22 cellular contexts compared by ENCODE assay signal in genomic region chr5:103060414-103060954, GRCh38. TPM values are rescaled to one million over a fixed set of nuclear protein-coding genes. Genes with fewer than 3 reads are reported as not detected.
DNase-seq lines count a peak whose midpoint lies in the region; ATAC-seq and TF ChIP-seq lines count a peak whose summit lies in the region.
"Had no signal": no experiment of that assay in that cellular context is flagged by ENCODE, and none has a peak within 500 bp of the region (broad histone marks: within the 10 kb centered on the region; RNA-seq: fewer than 3 reads in every experiment).

No MANE protein-coding gene starts in this region.

- intact Hi-C loops in Caco-2 (cut with micrococcal nuclease; ENCODE audit: unreplicated experiment), result loop anchor here (1.0 to 10.0 kb wide), 2 partner anchors 60 to 164 kb away; partner anchors contain the start of genes GIN1 and PPIP5K2
- intact Hi-C loops in OCI-LY7 (cut with micrococcal nuclease; ENCODE audit: unreplicated experiment), result no loop called here
- intact Hi-C loops in naive thymus-derived CD4-positive, alpha-beta T cell (cut with micrococcal nuclease), result no loop called here

- H3K9me2 ChIP-seq in GM23338 (ENCODE audit: insufficient read depth) (peaks cover 4% of the 10 kb centered on the region; the same call in 1 of the 2 replicates), OCI-LY7 (ENCODE audit: insufficient read depth, low read length) (no peaks in the 10 kb centered on the region)

- H4K20me1 ChIP-seq in GM23338 (replicated peaks; ENCODE audit: insufficient read depth), result no peaks in the 10 kb centered on the region
- no peaks in the 10 kb centered on the region for H4K20me1 ChIP-seq in OCI-LY7 (ENCODE audit: insufficient read depth, low read length)
- H4K20me1 ChIP-seq: BLaER1 had no signal

- H3K27me3 Mint-ChIP-seq in Caco-2 (ENCODE audit: insufficient read depth, unreplicated experiment) (no peaks in the 10 kb centered on the region), GM23338 (ENCODE audit: insufficient read depth, low read depth, poor library complexity) (no peaks in the 10 kb centered on the region), WTC11 (ENCODE audit: low read depth) (no peaks in the 10 kb centered on the region)
- peaks cover 0 to 23% (median 2%) of the 10 kb centered on the region in 5 donors for H3K27me3 Mint-ChIP-seq in naive thymus-derived CD4-positive, alpha-beta T cell
- H3K27me3 Mint-ChIP-seq: CD4-positive, alpha-beta T cell had no signal

- no peaks in the 10 kb centered on the region for H3F3A ChIP-seq in GM23338 (replicated peaks; ENCODE audit: low read depth)

- H3K9me3 ChIP-seq in Caco-2 (0 out of 2 replicates have a peak, but pooled peaks cover 5% of the 10 kb centered on the region), OCI-LY7 (ENCODE audit: low read length) (no peaks in the 10 kb centered on the region)
- H3K9me3 ChIP-seq in naive thymus-derived CD4-positive, alpha-beta T cell (ENCODE audit: control insufficient read depth in 2 of 3, low read length in 3 of 3), result no peaks in the 10 kb centered on the region
- H3K9me3 ChIP-seq: BLaER1, HAP-1 had no signal

- H3K79me2 ChIP-seq in GM23338 (replicated peaks; ENCODE audit: insufficient read depth) (no peaks in the 10 kb centered on the region), OCI-LY7 (ENCODE audit: insufficient read depth, low read depth, low read length) (no peaks in the 10 kb centered on the region)

- H3K4me3 ChIP-seq in Caco-2 (ENCODE audit: low read depth, low read length) (no peak overlapping the region), GM23338 (no peak overlapping the region), OCI-LY7 (ENCODE audit: low read depth, low read length, poor library complexity, severe bottlenecking) (no peak overlapping the region)
- no peak overlapping the region for H3K4me3 ChIP-seq in naive thymus-derived CD4-positive, alpha-beta T cell (ENCODE audit: low read length)
- H3K4me3 ChIP-seq: BLaER1, GM23248, HAP-1 had no signal

- H3K9me3 Mint-ChIP-seq in Caco-2 (ENCODE audit: unreplicated experiment) (peaks cover 10% of the 10 kb centered on the region), GM23338 (peaks cover 6% of the 10 kb centered on the region), WTC11 (peaks cover 12% of the 10 kb centered on the region)
- peaks cover 0 to 3% (median 0%) of the 10 kb centered on the region in 11 donors for H3K9me3 Mint-ChIP-seq in naive thymus-derived CD4-positive, alpha-beta T cell

- no peak for TF ChIP-seq CTCF in Caco-2 (IDR thresholded peaks at IDR 0.05; ENCODE audit: insufficient read depth in 1 of 2, low read depth in 1 of 2, low read length in 1 of 2, severe bottlenecking in 1 of 2, unreplicated experiment in 1 of 2)
- TF ChIP-seq CTCF in GM23338 (conservative IDR thresholded peaks at IDR 0.05; ENCODE audit: low read depth in 2 of 2), result no peak
- no peak for TF ChIP-seq CTCF in WTC11 (IDR thresholded peaks at IDR 0.05)
- no peak for TF ChIP-seq CTCF in OCI-LY7 (conservative IDR thresholded peaks at IDR 0.05; ENCODE audit: low read length)

- H3K27me3 ChIP-seq in Caco-2 (replicated peaks; ENCODE audit: control insufficient read depth, insufficient read depth, low read length) (no peaks in the 10 kb centered on the region), GM23338 (ENCODE audit: insufficient read depth) (no peaks in the 10 kb centered on the region)
- H3K27me3 ChIP-seq in naive thymus-derived CD4-positive, alpha-beta T cell (ENCODE audit: control insufficient read depth in 2 of 2, insufficient read depth in 2 of 2, low read length in 2 of 2), result no peaks in the 10 kb centered on the region
- H3K27me3 ChIP-seq: BLaER1 had no signal

- H3K4me2 ChIP-seq in GM23338, result peak overlapping the region; percentile 56
- H3K4me2 ChIP-seq in OCI-LY7 (ENCODE audit: low read length), result no peak overlapping the region
- H3K4me2 ChIP-seq: BLaER1, KMS-11 had no signal

- H3K27ac Mint-ChIP-seq in Caco-2 (ENCODE audit: unreplicated experiment) (no peak overlapping the region), GM23338 (no peak overlapping the region), WTC11 (no peak overlapping the region)
- no peak overlapping the region for H3K27ac Mint-ChIP-seq in naive thymus-derived CD4-positive, alpha-beta T cell
- H3K27ac Mint-ChIP-seq: CD4-positive, alpha-beta T cell had no signal

- H2AFZ ChIP-seq in GM23338 (no peak overlapping the region), OCI-LY7 (ENCODE audit: low read length) (no peak overlapping the region)
- H2AFZ ChIP-seq: GM23248 had no signal

- CTCF ChIA-PET in Caco-2 (lab: Charles Lee) (no interaction called here), WTC11 (lab: Charles Lee) (interaction anchor here (0.6 kb wide), 1 partner anchor 380 kb away, joined by 3 read pairs; no protein-coding TSS in a partner anchor), OCI-LY7 (lab: Charles Lee; ENCODE audit: unreplicated experiment) (no interaction called here)
- CTCF ChIA-PET in naive thymus-derived CD4-positive, alpha-beta T cell (lab: Charles Lee), result no interaction called here

- no peak overlapping the region for H3K4me3 Mint-ChIP-seq in Caco-2 (ENCODE audit: unreplicated experiment)
- no peak overlapping the region for H3K4me3 Mint-ChIP-seq in GM23338
- H3K4me3 Mint-ChIP-seq in WTC11, result no peak overlapping the region
- H3K4me3 Mint-ChIP-seq in naive thymus-derived CD4-positive, alpha-beta T cell, result no peak overlapping the region
- H3K4me3 Mint-ChIP-seq: CD4-positive, alpha-beta T cell had no signal

- BruUV-seq in Caco-2 (replicated peaks; lab: Mats Ljungman, UMichigan) (no TSS peak), OCI-LY7 (replicated peaks; lab: Mats Ljungman, UMichigan) (no TSS peak)

- H3K36me3 ChIP-seq in Caco-2 (ENCODE audit: control insufficient read depth, insufficient read depth, low read length), result no peaks in the 10 kb centered on the region
- H3K36me3 ChIP-seq in GM23338 (ENCODE audit: insufficient read depth), result no peaks in the 10 kb centered on the region
- no peaks in the 10 kb centered on the region for H3K36me3 ChIP-seq in OCI-LY7 (ENCODE audit: insufficient read depth, low read length)
- H3K36me3 ChIP-seq in naive thymus-derived CD4-positive, alpha-beta T cell (ENCODE audit: control insufficient read depth in 2 of 3, insufficient read depth in 3 of 3, low read length in 3 of 3), result no peaks in the 10 kb centered on the region
- H3K36me3 ChIP-seq: BLaER1, HAP-1 had no signal

- POLR2A ChIA-PET in Caco-2 (lab: Charles Lee) (no interaction called here), WTC11 (lab: Charles Lee) (no interaction called here), OCI-LY7 (lab: Charles Lee) (no interaction called here)
- POLR2A ChIA-PET in naive thymus-derived CD4-positive, alpha-beta T cell (lab: Charles Lee), result no interaction called here

- no peak for ATAC-seq in GM23338
- peak; percentile 55; the same call in 1 of the 2 replicates for ATAC-seq in WTC11
- no peak for ATAC-seq in GM21619 (IDR thresholded peaks at IDR 0.05; ENCODE audit: unreplicated experiment)
- ATAC-seq in GM21381 (IDR thresholded peaks at IDR 0.05; ENCODE audit: unreplicated experiment), result no peak
- ATAC-seq in naive thymus-derived CD4-positive, alpha-beta T cell, result no peak

- H3K27ac ChIP-seq in GM23338 (ENCODE audit: low read depth), result no peak overlapping the region
- H3K27ac ChIP-seq in OCI-LY7 (ENCODE audit: low read depth, low read length, poor library complexity, severe bottlenecking), result no peak overlapping the region
- H3K27ac ChIP-seq in naive thymus-derived CD4-positive, alpha-beta T cell (ENCODE audit: low read depth, low read length), result no peak overlapping the region
- H3K27ac ChIP-seq: BLaER1, GM23248, KMS-11 had no signal

- H3K36me3 Mint-ChIP-seq in Caco-2 (ENCODE audit: insufficient read depth, unreplicated experiment) (peaks cover 7% of the 10 kb centered on the region), GM23338 (ENCODE audit: low read depth) (peaks cover 3% of the 10 kb centered on the region; the same call in 1 of the 3 replicates), WTC11 (peaks cover 3% of the 10 kb centered on the region)
- no peaks in the 10 kb centered on the region for H3K36me3 Mint-ChIP-seq in naive thymus-derived CD4-positive, alpha-beta T cell

- peaks cover 37% of the 10 kb centered on the region for H3K4me1 Mint-ChIP-seq in Caco-2 (ENCODE audit: low read depth, unreplicated experiment)
- peaks cover 34% of the 10 kb centered on the region for H3K4me1 Mint-ChIP-seq in GM23338
- peaks cover 36% of the 10 kb centered on the region for H3K4me1 Mint-ChIP-seq in WTC11
- no peaks in the 10 kb centered on the region for H3K4me1 Mint-ChIP-seq in naive thymus-derived CD4-positive, alpha-beta T cell

- DNase-seq in Caco-2 (peak; percentile 48 to 59), GM23338 (ENCODE audit: low spot score) (peak; percentile 17), WTC11 (ENCODE audit: low spot score) (no peak), left kidney (ENCODE audit: low read depth, low spot score) (peak; percentile 39), OCI-LY7 (ENCODE audit: low spot score) (no peak)
- no peak for DNase-seq in naive thymus-derived CD4-positive, alpha-beta T cell
- DNase-seq: ACHN; CD4-positive, alpha-beta T cell; EL; GF-D8; GM23248; NCI-H1092 treated with DMSO at 0.1 percent for 48 hours; NCI-H146; NCI-H2029; NCI-H524 treated with DMSO at 0.1 percent for 48 hours; RPMI8226; SHP77 treated with DMSO at 0.1 percent for 48 hours had no signal

- H3K4me1 ChIP-seq in Caco-2 (peaks cover 50% of the 10 kb centered on the region), GM23338 (ENCODE audit: insufficient read depth) (peaks cover 21% of the 10 kb centered on the region), OCI-LY7 (ENCODE audit: insufficient read depth, low read length, poor library complexity, severe bottlenecking) (no peaks in the 10 kb centered on the region)
- H3K4me1 ChIP-seq in naive thymus-derived CD4-positive, alpha-beta T cell (ENCODE audit: control insufficient read depth in 2 of 2, insufficient read depth in 2 of 2, low read length in 2 of 2), result no peaks in the 10 kb centered on the region
- H3K4me1 ChIP-seq: BLaER1, HAP-1 had no signal

TF ChIP-seq in WTC11, 78 proteins besides CTCF, POLR2A, EP300 and RAD21 (continues in another document):
- no peak for TF ChIP-seq SP1 (CRISPR knock-in tag; conservative IDR thresholded peaks at IDR 0.05)

RNA-seq across cellular contexts. Expression of gene GIN1, which starts 59.5 kb away (rescaled TPM):
- total RNA-seq in Caco-2 (2022), result 7.0 and 8.1 TPM in 2 replicates
- 3.8 and 5.8 TPM in 2 replicates for total RNA-seq in GM23338 (2014; rRNA removed; shearing (Covaris generic))
- polyA plus RNA-seq in GM23338 (2016; fragmentation: Nextera tagmentation; extraction: Ambion mirVana), result 9.6 and 11.3 TPM in 2 replicates
- total RNA-seq in WTC11 (2021), result 5.7 to 7.0 TPM (median 6.7 TPM) in 3 replicates
- 3.9 TPM in 2 replicates for total RNA-seq in OCI-LY7 (2014; rRNA removed; shearing (Covaris generic))
- total RNA-seq in OCI-LY7 (2022), result 5.8 TPM in 2 replicates
- 10 to 100 TPM in 2 of 5 experiments, 1 to 10 TPM in 3; 4.0 to 20.9 (median 9.6) TPM for total RNA-seq in naive thymus-derived CD4-positive, alpha-beta T cell
- polyA plus RNA-seq in naive thymus-derived CD4-positive, alpha-beta T cell, result 10 to 100 TPM; 10.3 to 13.0 TPM

RNA-seq across cellular contexts. Expression of gene PPIP5K2, which starts 59.6 kb away (rescaled TPM):
- total RNA-seq in Caco-2 (2022), result 44.8 and 48.1 TPM in 2 replicates
- total RNA-seq in GM23338 (2014; rRNA removed; shearing (Covaris generic)), result 41.7 and 66.9 TPM in 2 replicates
- 45.4 and 48.0 TPM in 2 replicates for polyA plus RNA-seq in GM23338 (2016; fragmentation: Nextera tagmentation; extraction: Ambion mirVana)
- 47.3 to 67.6 TPM (median 47.8 TPM) in 3 replicates for total RNA-seq in WTC11 (2021)
- 45.5 and 50.3 TPM in 2 replicates for total RNA-seq in OCI-LY7 (2014; rRNA removed; shearing (Covaris generic))
- 80.0 and 91.0 TPM in 2 replicates for total RNA-seq in OCI-LY7 (2022)
- total RNA-seq in naive thymus-derived CD4-positive, alpha-beta T cell, result 10 to 100 TPM; 59.4 to 77.4 (median 69.3) TPM
- 10 to 100 TPM; 19.2 to 28.3 TPM for polyA plus RNA-seq in naive thymus-derived CD4-positive, alpha-beta T cell

Comparison
In these comparisons a context has a peak if more than half of its experiments do, and no peak if none do; other contexts are left out.
1. DNase-seq: peak in Caco-2 (2 of 2), GM23338 (single experiment) and left kidney (single experiment); none in WTC11 (single experiment), OCI-LY7 (single experiment) and naive thymus-derived CD4-positive, alpha-beta T cell (0 of 9).